9 cellular contexts compared by ENCODE assay signal in genomic region chr5:783047-783446, GRCh38. TPM values are rescaled to one million over a fixed set of nuclear protein-coding genes. Genes with fewer than 3 reads are reported as not detected.
A peak's percentile ranks its signal among the peaks of the same experiment; 100 is the strongest.
DNase-seq lines count a peak whose midpoint lies in the region; ATAC-seq, FAIRE-seq and TF ChIP-seq lines count a peak whose summit lies in the region.
"Not testable (repeated sequence)": the region's sequence is repeated elsewhere in the genome, so short reads cannot be mapped to it uniquely, and the experiment has no call there.
"Had no signal": no experiment of that assay in that cellular context is flagged by ENCODE, and none has a peak within 500 bp of the region (broad histone marks: within the 10 kb centered on the region; RNA-seq: fewer than 3 reads in every experiment).

No MANE protein-coding gene starts in this region.

- H3K36me3 Mint-ChIP-seq in activated CD4-positive, alpha-beta T cell treated with anti-CD3 and anti-CD28 coated beads, Interleukin-2, amount 10 ng/mL, durations not matched to agents 24 days and 14 days (ENCODE audit: low read depth), result not testable (repeated sequence)

- peak overlapping the region; percentile 41; the same call in 1 of the 2 replicates for H3K4me3 ChIP-seq in HL-60 (replicated peaks; ENCODE audit: insufficient read depth, low read length)
- H3K4me3 ChIP-seq in adrenal gland, result peak overlapping the region in 2 of 4 donors; percentile 13 to 23
- peak overlapping the region; percentile 11 to 74 for H3K4me3 ChIP-seq in gastroesophageal sphincter
- H3K4me3 ChIP-seq in left lung, result peak overlapping the region in 1 of 2 donors; percentile 25
- H3K4me3 ChIP-seq in pancreas, result peak overlapping the region in 2 of 4 donors; percentile 23 to 27
- peak overlapping the region; percentile 51 to 57 for H3K4me3 ChIP-seq in stomach smooth muscle (ENCODE audit: low read length in 2 of 2)

- WGBS in adrenal gland, 4 donors, result 0 to 3% (median 1%) methylated on average over 2 to 22 of the region's 22 CpGs
- no CpG with 5 or more reads among the region's 22 CpGs for WGBS in gastroesophageal sphincter (ENCODE audit: low coverage in 1 of 2), 2 donors
- 2 to 3% methylated on average over 17 to 22 of the region's 22 CpGs for WGBS in pancreas, 2 donors

- not testable (repeated sequence) for H3K27me3 ChIP-seq in HL-60 (ENCODE audit: insufficient read depth, poor library complexity, severe bottlenecking); adrenal gland; gastroesophageal sphincter; pancreas; stomach smooth muscle (ENCODE audit: control insufficient read depth in 1 of 2, insufficient read depth in 2 of 2, low read length in 2 of 2)
- H3K27me3 ChIP-seq in left lung, result peaks cover 0 to 25% of the 10 kb centered on the region in 2 donors

- H3K27ac Mint-ChIP-seq in activated CD4-positive, alpha-beta T cell treated with anti-CD3 and anti-CD28 coated beads, Interleukin-2, amount 10 ng/mL, durations not matched to agents 24 days and 14 days, result not testable (repeated sequence)

- not testable (repeated sequence) for TF ChIP-seq POLR2A in adrenal gland (IDR thresholded peaks at IDR 0.05); gastroesophageal sphincter (IDR thresholded peaks at IDR 0.05)

- intact Hi-C loops in activated CD4-positive, alpha-beta T cell treated with anti-CD3 and anti-CD28 coated beads, Interleukin-2, amount 10 ng/mL, durations not matched to agents 24 days and 14 days (cut with micrococcal nuclease); adrenal gland (cut with DNase I); left lung (cut with DNase I); pancreas (cut with DNase I): not testable (repeated sequence)

- H3K4me3 Mint-ChIP-seq in activated CD4-positive, alpha-beta T cell treated with anti-CD3 and anti-CD28 coated beads, Interleukin-2, amount 10 ng/mL, durations not matched to agents 24 days and 14 days, result not testable (repeated sequence)

- H3K4me1 Mint-ChIP-seq in activated CD4-positive, alpha-beta T cell treated with anti-CD3 and anti-CD28 coated beads, Interleukin-2, amount 10 ng/mL, durations not matched to agents 24 days and 14 days, result not testable (repeated sequence)

- H3K9ac ChIP-seq in stomach smooth muscle (ENCODE audit: low read length in 2 of 2), result not testable (repeated sequence)

- H3K36me3 ChIP-seq in adrenal gland (replicated peaks in 1 of 2); gastroesophageal sphincter; left lung; pancreas; stomach smooth muscle (ENCODE audit: control insufficient read depth in 2 of 2, insufficient read depth in 2 of 2, low read length in 2 of 2): not testable (repeated sequence)

- H3K9me3 Mint-ChIP-seq in activated CD4-positive, alpha-beta T cell treated with anti-CD3 and anti-CD28 coated beads, Interleukin-2, amount 10 ng/mL, durations not matched to agents 24 days and 14 days, result not testable (repeated sequence)

- not testable (repeated sequence) for DNase-seq in HL-60 (ENCODE audit: low read depth in 1 of 2, low spot score in 1 of 2)
- peak; percentile 64 for DNase-seq in activated CD4-positive, alpha-beta T cell treated with anti-CD3 and anti-CD28 coated beads, Interleukin-2, amount 10 ng/mL, durations not matched to agents 24 days and 14 days
- peak in 5 of 7 donors; percentile 45 to 80 (median 54) for DNase-seq in adrenal gland
- peak; percentile 54 to 83 for DNase-seq in left lung
- DNase-seq in pancreas, result peak; percentile 47 to 84 (median 78)

- FAIRE-seq in pancreas (lab: Jason Lieb, UNC), result not testable (repeated sequence)

- ATAC-seq in gastroesophageal sphincter (peak; percentile 64), left lung (peak; percentile 76), pancreas (peak; percentile 59 to 81 (median 75))

- TF ChIP-seq EP300 in gastroesophageal sphincter (IDR thresholded peaks at IDR 0.05), result not testable (repeated sequence)

- not testable (repeated sequence) for H3K27ac ChIP-seq in HL-60 (replicated peaks); adrenal gland; left lung; pancreas; stomach smooth muscle (ENCODE audit: low read length)
- H3K27ac ChIP-seq in gastroesophageal sphincter, result peak overlapping the region; percentile 34 to 85 (median 82)

- not testable (repeated sequence) for TF ChIP-seq CTCF in HL-60 (IDR thresholded peaks at IDR 0.05; ENCODE audit: insufficient read depth, low read length); adrenal gland (IDR thresholded peaks at IDR 0.05); left lung (IDR thresholded peaks at IDR 0.05); pancreas (IDR thresholded peaks at IDR 0.05)
- TF ChIP-seq CTCF in gastroesophageal sphincter (IDR thresholded peaks at IDR 0.05), result peak in 1 of 4 experiments; percentile 8

- H3K27me3 Mint-ChIP-seq in activated CD4-positive, alpha-beta T cell treated with anti-CD3 and anti-CD28 coated beads, Interleukin-2, amount 10 ng/mL, durations not matched to agents 24 days and 14 days, result not testable (repeated sequence)

- H3K4me1 ChIP-seq in adrenal gland (replicated peaks in 1 of 2), result peaks cover 10 to 16% of the 10 kb centered on the region in 2 donors
- peaks cover 0 to 16% (median 4%) of the 10 kb centered on the region in 3 donors for H3K4me1 ChIP-seq in gastroesophageal sphincter
- not testable (repeated sequence) for H3K4me1 ChIP-seq in left lung, pancreas
- peaks cover 12% of the 10 kb centered on the region for H3K4me1 ChIP-seq in stomach smooth muscle (ENCODE audit: control insufficient read depth, insufficient read depth, low read length)

- H3K9me3 ChIP-seq in adrenal gland (replicated peaks in 1 of 3); gastroesophageal sphincter; left lung; pancreas; stomach smooth muscle (ENCODE audit: control insufficient read depth in 2 of 2, low read length in 2 of 2): not testable (repeated sequence)

RNA-seq across cellular contexts. Expression of gene ZDHHC11B, which starts 1.5 kb away (rescaled TPM):
- not detected in 2 replicates for total RNA-seq in activated CD4-positive, alpha-beta T cell treated with anti-CD3 and anti-CD28 coated beads, Interleukin-2, amount 10 ng/mL, durations not matched to agents 24 days and 14 days
- total RNA-seq in adrenal gland (1 to 10 TPM in 3 of 8 donors, under 1 TPM in 3, not detected in 2; 0.64 to 4.6 (median 1.1) TPM), gastroesophageal sphincter (10 to 100 TPM in 1 of 4 donors, 1 to 10 TPM in 3; 3.1 to 14.3 (median 6.9) TPM), left lung (10 to 100 TPM in 1 of 2 donors, 1 to 10 TPM in 1; 8.4 to 26.4 TPM), pancreas (1 to 10 TPM; 2.8 to 7.5 (median 5.0) TPM)
- polyA plus RNA-seq in adrenal gland (1 to 10 TPM; 1.7 to 7.8 (median 5.2) TPM), pancreas (10 to 100 TPM in 1 of 2 donors, 1 to 10 TPM in 1; 6.6 to 19.9 TPM)
- total RNA-seq: glomerular endothelial cell, M059J had no signal
